8 cellular contexts compared by ENCODE assay signal in the genomic region with DNA sequence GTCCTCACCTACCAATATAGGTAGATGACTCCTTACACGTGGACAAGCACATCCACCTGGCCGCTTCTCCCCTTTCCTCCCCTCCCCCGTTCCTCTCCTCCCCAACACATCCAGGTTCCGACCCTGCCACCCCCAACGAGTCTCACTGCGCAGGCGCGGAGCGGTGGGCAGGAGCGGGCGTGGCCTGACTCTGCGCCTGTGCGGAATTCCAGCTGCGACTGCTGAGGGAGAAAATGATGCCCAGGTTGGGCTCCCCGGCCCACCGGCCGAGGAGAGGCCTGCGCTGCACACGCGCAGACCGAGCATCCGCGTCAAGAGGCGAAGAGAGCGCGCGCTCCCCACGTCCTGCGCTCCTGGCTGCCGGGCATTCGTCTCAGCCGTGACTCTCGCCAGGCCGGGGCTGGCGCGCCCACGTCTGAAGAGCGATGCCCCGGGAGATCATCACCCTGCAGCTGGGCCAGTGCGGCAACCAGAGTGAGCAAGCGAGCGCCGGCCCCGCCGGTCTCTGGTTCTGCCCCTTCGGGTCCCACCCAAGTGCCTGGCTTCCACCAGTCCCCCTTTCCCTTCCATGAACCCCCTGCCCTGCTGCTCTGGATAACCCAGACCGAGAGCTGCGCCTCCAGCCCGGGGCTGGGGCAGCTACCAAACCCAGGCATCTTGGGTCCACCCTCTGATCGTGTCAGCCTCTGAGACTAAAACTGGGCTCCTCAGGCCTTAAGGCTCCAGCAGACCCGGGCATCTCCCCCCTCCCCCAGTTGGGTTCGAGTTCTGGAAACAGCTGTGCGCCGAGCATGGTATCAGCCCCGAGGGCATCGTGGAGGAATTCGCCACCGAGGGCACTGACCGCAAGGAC. TPM values are rescaled to one million over a fixed set of nuclear protein-coding genes. Genes with fewer than 3 reads are reported as not detected.
A peak's percentile ranks its signal among the peaks of the same experiment; 100 is the strongest.
DNase-seq lines count a peak whose midpoint lies in the region; ATAC-seq, FAIRE-seq and TF ChIP-seq lines count a peak whose summit lies in the region.

A gene (plus strand): TSS at position 206 of the 853 bp plus-strand sequence. CDS start 220 bp downstream, at position 426.

- peak; percentile 73 for TF ChIP-seq POLR2A in GM12878 (IDR thresholded peaks at IDR 0.05; ENCODE audit: low read depth, low read length)

- in situ Hi-C loops in GM12878 (cut with MboI) = no loop called here

- RAD21 ChIA-PET in GM12878 (lab: Charles Lee; ENCODE audit: unreplicated experiment) = interaction anchor here (1.0 to 2.0 kb wide), 6 partner anchors 15 to 104 kb away, joined by 4 to 10 read pairs (median 5); a partner anchor contains a TSS

- H3K4me2 ChIP-seq in GM12878 (ENCODE audit: control insufficient read depth, insufficient read depth) = peak within 1 kb of the TSS; percentile 91

- TF ChIP-seq RAD21 in GM12878 (IDR thresholded peaks at IDR 0.05; ENCODE audit: insufficient read depth, low read depth, low read length) = no peak

- POLR2A ChIA-PET in GM12878 (lab: Charles Lee) = interaction anchor here (0.6 to 4.9 kb wide), 7 partner anchors 8 to 444 kb away, joined by 3 to 29 read pairs (median 5); a partner anchor contains a TSS

- SMC1A ChIA-PET in GM12878 (lab: Charles Lee; ENCODE audit: uncharacterized antibody, unreplicated experiment) = interaction anchor here (0.8 to 2.0 kb wide), 6 partner anchors 12 to 81 kb away, joined by 3 to 9 read pairs (median 4); no protein-coding TSS in a partner anchor

- CTCF ChIA-PET in GM12878 (lab: Yijun Ruan, JAX) = interaction anchor here (0.7 to 3.4 kb wide), 7 partner anchors 16 to 81 kb away, joined by 3 to 26 read pairs (median 4); a partner anchor contains a TSS

- H3K36me3 ChIP-seq in GM12878 (ENCODE audit: control insufficient read depth in 2 of 2, insufficient read depth in 2 of 2, low read length in 1 of 2) = no peaks in the 10 kb centered on the region; a peak in 1 of 4 replicates

- H3K27ac ChIP-seq in GM12878 (ENCODE audit: control insufficient read depth, insufficient read depth) = peak within 1 kb of the TSS; percentile 42; the same call in 1 of the 2 replicates

- H3K9ac ChIP-seq in GM12878 (ENCODE audit: control insufficient read depth, insufficient read depth, low read length) = peak within 1 kb of the TSS; percentile 55

- no peak for TF ChIP-seq EP300 in GM12878 (IDR thresholded peaks at IDR 0.05; ENCODE audit: borderline replicate concordance in 1 of 2, control insufficient read depth in 1 of 2, low read depth in 2 of 2, low read length in 2 of 2)

- no TSS peak for BruUV-seq in GM12878 (replicated peaks; lab: Mats Ljungman, UMichigan)

- H3K4me3 ChIP-seq in GM12878 = peak within 1 kb of the TSS; percentile 77
- peak within 1 kb of the TSS; percentile 57 for H3K4me3 ChIP-seq in retinal pigment epithelial cell (ENCODE audit: low read length)

- H3K4me1 ChIP-seq in GM12878 (ENCODE audit: control insufficient read depth, insufficient read depth, low read length) = peaks cover 33% of the 10 kb centered on the region

- H4K20me1 ChIP-seq in GM12878 (ENCODE audit: control insufficient read depth, insufficient read depth) = no peaks in the 10 kb centered on the region

- peak within 1 kb of the TSS; percentile 93 for H2AFZ ChIP-seq in GM12878 (ENCODE audit: control insufficient read depth, low read depth, low read length)

- H3K79me2 ChIP-seq in GM12878 (ENCODE audit: control insufficient read depth, insufficient read depth, low read length) = peaks cover 3% of the 10 kb centered on the region; the same call in 1 of the 2 replicates

- peak; percentile 54 for ATAC-seq in GM19397 (IDR thresholded peaks at IDR 0.05; ENCODE audit: unreplicated experiment)
- peak; percentile 73 for ATAC-seq in GM12878
- no peak for ATAC-seq in HG02588 (IDR thresholded peaks at IDR 0.05; ENCODE audit: unreplicated experiment)

- no peak for FAIRE-seq in GM12878 (lab: Jason Lieb, UNC)

- H3K27me3 ChIP-seq in GM12878 (replicated peaks in 1 of 2; ENCODE audit: control insufficient read depth in 2 of 2, insufficient read depth in 2 of 2, low read length in 1 of 2) = no peaks in the 10 kb centered on the region

- no peak for TF ChIP-seq CTCF in GM12878 (IDR thresholded peaks at IDR 0.05 in 2 of 3, conservative IDR thresholded peaks at IDR 0.05 in 1 of 3; ENCODE audit: control insufficient read depth in 2 of 3, extremely low read depth in 1 of 3, insufficient read depth in 1 of 3, low read depth in 3 of 3, low read length in 3 of 3)
- no peak for TF ChIP-seq CTCF in retinal pigment epithelial cell (conservative IDR thresholded peaks at IDR 0.05; ENCODE audit: low read depth, low read length)

- no peaks in the 10 kb centered on the region for H3K9me3 ChIP-seq in GM12878 (replicated peaks; ENCODE audit: control insufficient read depth, insufficient read depth, low read length)

- 1% methylated on average over 55 of the region's 59 CpGs for WGBS in GM12878 (ENCODE audit: insufficient coverage, insufficient replicate concordance, low lambda C conversion rate, missing lambda C conversion rate)

- DNase-seq in Ammon's horn (ENCODE audit: low spot score) (peak; percentile 88), NCI-H187 (lab: John Stamatoyannopoulos, UW) (peak; percentile 82 to 94), T1000 (lab: John Stamatoyannopoulos, UW) (peak; percentile 87), GM12878 (ENCODE audit: low read depth, low spot score) (no peak), hippocampal formation (lab: John Stamatoyannopoulos, UW) (peak; percentile 61 to 88), retinal pigment epithelial cell (ENCODE audit: low read depth) (peak; percentile 54)

- intact Hi-C loops in GM12878 (cut with micrococcal nuclease; ENCODE audit: unreplicated experiment) = loop anchor here (5.0 kb wide), 1 partner anchor 82 kb away; a partner anchor contains a TSS

TF ChIP-seq in GM12878, 131 proteins besides CTCF, POLR2A, EP300 and RAD21 (continues in another document):
- TF ChIP-seq ZNF274 (IDR thresholded peaks at IDR 0.05; ENCODE audit: insufficient read depth, insufficient read length) (no peak), MYC (IDR thresholded peaks at IDR 0.05; ENCODE audit: insufficient read depth, insufficient read length, insufficient replicate concordance, low read length, severe bottlenecking) (no peak), KDM1A (IDR thresholded peaks at IDR 0.05; ENCODE audit: borderline replicate concordance) (no peak), SREBF2 (IDR thresholded peaks at IDR 0.05; ENCODE audit: low read length) (no peak), DPF2 (IDR thresholded peaks at IDR 0.05) (0 out of 2 replicates have a peak, but pooled peaks have one; percentile 49), IKZF1 (conservative IDR thresholded peaks at IDR 0.05) (peak; percentile 95), CHD2 (IDR thresholded peaks at IDR 0.05; ENCODE audit: borderline replicate concordance, low read depth, low read length) (peak; percentile 88), NBN (IDR thresholded peaks at IDR 0.05) (peak; percentile 75; the same call in 1 of the 2 replicates), STAT1 (conservative IDR thresholded peaks at IDR 0.05) (no peak), MTA2 (IDR thresholded peaks at IDR 0.05; ENCODE audit: low read depth) (no peak; the same call in 1 of the 2 replicates), TBL1XR1 (IDR thresholded peaks at IDR 0.05; ENCODE audit: low read depth, low read length) (0 out of 2 replicates have a peak, but pooled peaks have one; percentile 55), NFIC (IDR thresholded peaks at IDR 0.05; ENCODE audit: low read depth, low read length) (no peak), IKZF2 (IDR thresholded peaks at IDR 0.05) (peak; percentile 56 to 63; a peak in 2 of 4 replicates)
- TF ChIP-seq, protein P1, sequence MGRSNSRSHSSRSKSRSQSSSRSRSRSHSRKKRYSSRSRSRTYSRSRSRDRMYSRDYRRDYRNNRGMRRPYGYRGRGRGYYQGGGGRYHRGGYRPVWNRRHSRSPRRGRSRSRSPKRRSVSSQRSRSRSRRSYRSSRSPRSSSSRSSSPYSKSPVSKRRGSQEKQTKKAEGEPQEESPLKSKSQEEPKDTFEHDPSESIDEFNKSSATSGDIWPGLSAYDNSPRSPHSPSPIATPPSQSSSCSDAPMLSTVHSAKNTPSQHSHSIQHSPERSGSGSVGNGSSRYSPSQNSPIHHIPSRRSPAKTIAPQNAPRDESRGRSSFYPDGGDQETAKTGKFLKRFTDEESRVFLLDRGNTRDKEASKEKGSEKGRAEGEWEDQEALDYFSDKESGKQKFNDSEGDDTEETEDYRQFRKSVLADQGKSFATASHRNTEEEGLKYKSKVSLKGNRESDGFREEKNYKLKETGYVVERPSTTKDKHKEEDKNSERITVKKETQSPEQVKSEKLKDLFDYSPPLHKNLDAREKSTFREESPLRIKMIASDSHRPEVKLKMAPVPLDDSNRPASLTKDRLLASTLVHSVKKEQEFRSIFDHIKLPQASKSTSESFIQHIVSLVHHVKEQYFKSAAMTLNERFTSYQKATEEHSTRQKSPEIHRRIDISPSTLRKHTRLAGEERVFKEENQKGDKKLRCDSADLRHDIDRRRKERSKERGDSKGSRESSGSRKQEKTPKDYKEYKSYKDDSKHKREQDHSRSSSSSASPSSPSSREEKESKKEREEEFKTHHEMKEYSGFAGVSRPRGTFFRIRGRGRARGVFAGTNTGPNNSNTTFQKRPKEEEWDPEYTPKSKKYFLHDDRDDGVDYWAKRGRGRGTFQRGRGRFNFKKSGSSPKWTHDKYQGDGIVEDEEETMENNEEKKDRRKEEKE (IDR thresholded peaks at IDR 0.05) = no peak

RNA-seq across cellular contexts. Expression of the gene that starts here (rescaled TPM):
- 44.1 and 46.6 TPM in 2 replicates for total RNA-seq in GM12878 (2013; cell fraction: nucleolus; rRNA removed)
- total RNA-seq in GM12878 (2014; rRNA removed) = 6.0 and 6.8 TPM in 2 replicates
- 3.8 and 4.7 TPM in 2 replicates for total RNA-seq in GM12878 (2014; rRNA removed; fragmentation: Illumina TruSeq; extraction: Trizol)
- total RNA-seq in GM12878 (2021) = 7.7 and 9.1 TPM in 2 replicates
- 8.9 TPM for polyA plus RNA-seq in GM12878 (2011; ENCODE audit: low read depth)
- 12.4 and 14.4 TPM in 2 replicates for polyA plus RNA-seq in GM12878 (2011; rRNA removed)
- polyA plus RNA-seq in GM12878 (2011; cell fraction: cytosol; rRNA removed) = 17.1 and 21.5 TPM in 2 replicates
- polyA plus RNA-seq in GM12878 (2011; cell fraction: nucleus; rRNA removed) = 71.5 and 76.2 TPM in 2 replicates
- 15.4 and 17.1 TPM in 2 replicates for polyA plus RNA-seq in GM12878 (2012)
- 5.8 and 8.8 TPM in 2 replicates for polyA plus RNA-seq in GM12878 (2014; fragmentation: Illumina TruSeq; extraction: Trizol)
- polyA plus RNA-seq in GM12878 (2014; fragmentation: Nextera tagmentation; extraction: Ambion mirVana) = 1 to 10 TPM; 1.2 to 1.8 TPM
- 11.3 and 12.5 TPM in 2 replicates for polyA plus RNA-seq in GM12878 (2014; rRNA removed)
- polyA plus RNA-seq in GM12878 (2016; fragmentation: Nextera tagmentation; extraction: Ambion mirVana) = 10 to 100 TPM; 11.3 to 11.9 TPM
- polyA minus RNA-seq in GM12878 (2011; rRNA and poly(A)+ RNA removed) = 5.3 and 8.6 TPM in 2 replicates
- 2.8 and 4.8 TPM in 2 replicates for polyA minus RNA-seq in GM12878 (2011; cell fraction: cytosol; rRNA and poly(A)+ RNA removed)
- 14.5 and 16.8 TPM in 2 replicates for polyA minus RNA-seq in GM12878 (2011; cell fraction: nucleus; rRNA and poly(A)+ RNA removed)
